Comparison of ENCODE assay signal across 8 cellular contexts in the genomic region with DNA sequence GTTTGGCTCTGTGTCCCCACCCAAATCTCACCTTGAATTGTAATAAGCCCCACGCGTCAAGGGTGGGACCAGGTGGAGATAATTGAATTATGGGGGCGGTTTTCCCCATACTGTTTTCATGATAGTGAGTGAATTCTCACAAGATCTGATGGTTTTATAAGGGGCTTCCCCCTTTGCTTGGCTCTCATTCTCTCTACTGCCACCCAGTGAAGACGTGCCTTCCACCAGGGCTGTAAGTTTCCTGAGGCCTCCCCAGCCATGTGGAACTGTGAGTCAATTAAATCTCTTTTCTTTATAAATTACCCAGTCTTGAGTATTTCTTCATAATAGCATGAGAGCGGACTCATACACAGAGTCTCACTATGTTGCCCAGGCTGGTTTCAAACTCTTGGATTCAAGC. TPM values are rescaled to one million over a fixed set of nuclear protein-coding genes. Genes with fewer than 3 reads are reported as not detected.
A peak's percentile ranks its signal among the peaks of the same experiment; 100 is the strongest.
DNase-seq lines count a peak whose midpoint lies in the region; ATAC-seq and TF ChIP-seq lines count a peak whose summit lies in the region.
"Not testable (repeated sequence)": the region's sequence is repeated elsewhere in the genome, so short reads cannot be mapped to it uniquely, and the experiment has no call there.
"Had no signal": no experiment of that assay in that cellular context is flagged by ENCODE, and none has a peak within 500 bp of the region (broad histone marks: within the 10 kb centered on the region; RNA-seq: fewer than 3 reads in every experiment).

No MANE protein-coding gene starts in this region.

- H3K4me3 ChIP-seq in OCI-LY3 (ENCODE audit: low read length); naive thymus-derived CD4-positive, alpha-beta T cell (ENCODE audit: low read length): not testable (repeated sequence)

- H2AFZ ChIP-seq in OCI-LY3 (ENCODE audit: low read depth, low read length): not testable (repeated sequence)

- H3K9me3 Mint-ChIP-seq in activated T-cell treated with anti-CD3 and anti-CD28 coated beads, Interleukin-2, amount 50 U/mL, for 72 hours; naive thymus-derived CD4-positive, alpha-beta T cell: not testable (repeated sequence)

- not testable (repeated sequence) for H3K36me3 Mint-ChIP-seq in activated T-cell treated with anti-CD3 and anti-CD28 coated beads, Interleukin-2, amount 50 U/mL, for 72 hours (ENCODE audit: insufficient read depth in 2 of 2); naive thymus-derived CD4-positive, alpha-beta T cell

- H3K27me3 Mint-ChIP-seq in activated T-cell treated with anti-CD3 and anti-CD28 coated beads, Interleukin-2, amount 50 U/mL, for 72 hours (ENCODE audit: low read depth): not testable (repeated sequence)
- H3K27me3 Mint-ChIP-seq in naive thymus-derived CD4-positive, alpha-beta T cell: peaks cover 0 to 14% (median 0%) of the 10 kb centered on the region in 5 donors

- CTCF ChIA-PET in naive thymus-derived CD4-positive, alpha-beta T cell (lab: Charles Lee): interaction anchor here (0.6 to 2.5 kb wide), 12 partner anchors 15 to 135 kb away, joined by 3 to 22 read pairs (median 4); no protein-coding TSS in a partner anchor

- peaks cover 23% of the 10 kb centered on the region for H3K4me1 ChIP-seq in OCI-LY3 (ENCODE audit: low read length)
- H3K4me1 ChIP-seq in naive thymus-derived CD4-positive, alpha-beta T cell (ENCODE audit: control insufficient read depth in 2 of 2, insufficient read depth in 2 of 2, low read length in 2 of 2): not testable (repeated sequence)

- H3K36me3 ChIP-seq in OCI-LY3 (replicated peaks; ENCODE audit: low read depth, low read length); naive thymus-derived CD4-positive, alpha-beta T cell (ENCODE audit: control insufficient read depth in 2 of 3, insufficient read depth in 3 of 3, low read length in 3 of 3): not testable (repeated sequence)

- H3K9ac ChIP-seq in OCI-LY3 (ENCODE audit: low read length): not testable (repeated sequence)

- H4K20me1 ChIP-seq in OCI-LY3 (ENCODE audit: insufficient read depth, low read length): not testable (repeated sequence)

- intact Hi-C loops in naive thymus-derived CD4-positive, alpha-beta T cell (cut with micrococcal nuclease): loop anchor here in 1 of 2 donors (1.0 to 5.0 kb wide), 5 partner anchors 19 to 107 kb away; no protein-coding TSS in a partner anchor

- not testable (repeated sequence) for H3K27me3 ChIP-seq in OCI-LY3 (ENCODE audit: low read depth, low read length); naive thymus-derived CD4-positive, alpha-beta T cell (ENCODE audit: control insufficient read depth in 2 of 2, insufficient read depth in 2 of 2, low read length in 2 of 2)

- not testable (repeated sequence) for H3K27ac ChIP-seq in OCI-LY3 (ENCODE audit: low read length); naive thymus-derived CD4-positive, alpha-beta T cell (ENCODE audit: low read depth, low read length)

- peak; percentile 9 for DNase-seq in activated CD4-positive, alpha-beta T cell treated with anti-CD3 and anti-CD28 coated beads, Interleukin-2, amount 50 U/mL, for 1 hour
- peak; percentile 21 to 26 for DNase-seq in activated T-cell treated with anti-CD3 and anti-CD28 coated beads, Interleukin-2, amount 50 U/mL, for 72 hours
- DNase-seq in central memory CD4-positive, alpha-beta T cell: peak; percentile 5
- peak in 7 of 9 donors; percentile 8 to 44 (median 31) for DNase-seq in naive thymus-derived CD4-positive, alpha-beta T cell
- peak in 2 of 3 experiments; percentile 8 to 14 for DNase-seq in stimulated activated CD4-positive, alpha-beta T cell treated with anti-CD3 and anti-CD28 coated beads, TNF-alpha, amount 100 ng/mL, for 24 hours (ENCODE audit: low read depth in 3 of 3)

- peak; percentile 68 to 83 for ATAC-seq in activated T-cell treated with anti-CD3 and anti-CD28 coated beads, Interleukin-2, amount 50 U/mL, for 72 hours (replicated peaks in 1 of 2)
- peak; percentile 79 for ATAC-seq in naive thymus-derived CD4-positive, alpha-beta T cell

- not testable (repeated sequence) for H3K4me3 Mint-ChIP-seq in activated T-cell treated with anti-CD3 and anti-CD28 coated beads, Interleukin-2, amount 50 U/mL, for 72 hours; naive thymus-derived CD4-positive, alpha-beta T cell

- not testable (repeated sequence) for H3K4me2 ChIP-seq in OCI-LY3 (ENCODE audit: low read length)

- POLR2A ChIA-PET in naive thymus-derived CD4-positive, alpha-beta T cell (lab: Charles Lee): interaction anchor here (1.3 to 3.7 kb wide), 5 partner anchors 9 to 35 kb away, joined by 3 to 18 read pairs (median 7); partner anchors contain the start of gene PLAC8

- not testable (repeated sequence) for H3K27ac Mint-ChIP-seq in activated T-cell treated with anti-CD3 and anti-CD28 coated beads, Interleukin-2, amount 50 U/mL, for 72 hours
- peak overlapping the region in 2 of 9 donors; percentile 8 to 40 for H3K27ac Mint-ChIP-seq in naive thymus-derived CD4-positive, alpha-beta T cell

- H3K4me1 Mint-ChIP-seq in activated T-cell treated with anti-CD3 and anti-CD28 coated beads, Interleukin-2, amount 50 U/mL, for 72 hours (ENCODE audit: low read depth): peaks cover 27% of the 10 kb centered on the region
- peaks cover 6 to 34% (median 18%) of the 10 kb centered on the region in 7 donors for H3K4me1 Mint-ChIP-seq in naive thymus-derived CD4-positive, alpha-beta T cell

- not testable (repeated sequence) for H3K9me3 ChIP-seq in OCI-LY3 (ENCODE audit: insufficient read depth, low read length); naive thymus-derived CD4-positive, alpha-beta T cell (ENCODE audit: control insufficient read depth in 2 of 3, low read length in 3 of 3)

- TF ChIP-seq CTCF in GM12872 (IDR thresholded peaks at IDR 0.05; ENCODE audit: insufficient read depth, low read depth, low read length): 0 out of 3 replicates have a peak, but pooled peaks have one; percentile 6
- TF ChIP-seq CTCF in OCI-LY3 (IDR thresholded peaks at IDR 0.05; ENCODE audit: low read depth, low read length): peak; percentile 30

- not testable (repeated sequence) for H3K79me2 ChIP-seq in OCI-LY3 (ENCODE audit: low read length)

RNA-seq across cellular contexts. Expression of gene PLAC8, which starts 31.2 kb away (rescaled TPM):
- 10 to 100 TPM; 48.0 to 49.3 TPM for total RNA-seq in activated T-cell treated with anti-CD3 and anti-CD28 coated beads, Interleukin-2, amount 50 U/mL, for 72 hours
- total RNA-seq in naive thymus-derived CD4-positive, alpha-beta T cell: 100 to 1,000 TPM; 204 to 340 (median 247) TPM
- polyA plus RNA-seq in naive thymus-derived CD4-positive, alpha-beta T cell: 100 to 1,000 TPM; 336 to 634 TPM
- polyA plus RNA-seq: K562 had no signal

Comparison
In these comparisons a context has a peak if more than half of its experiments do, and no peak if none do; other contexts are left out.
1. RNA of gene PLAC8, which starts 31.2 kb away (total RNA-seq): 204 to 340 TPM in naive thymus-derived CD4-positive, alpha-beta T cell; 48.0 to 49.3 TPM in activated T-cell treated with anti-CD3 and anti-CD28 coated beads, Interleukin-2, amount 50 U/mL, for 72 hours; every median in the first group is over 4 times any median in the second.
2. Peak in every context shown above with its lines, with median percentiles within 50 percentile points of each other: DNase-seq.